In the genomic region with DNA sequence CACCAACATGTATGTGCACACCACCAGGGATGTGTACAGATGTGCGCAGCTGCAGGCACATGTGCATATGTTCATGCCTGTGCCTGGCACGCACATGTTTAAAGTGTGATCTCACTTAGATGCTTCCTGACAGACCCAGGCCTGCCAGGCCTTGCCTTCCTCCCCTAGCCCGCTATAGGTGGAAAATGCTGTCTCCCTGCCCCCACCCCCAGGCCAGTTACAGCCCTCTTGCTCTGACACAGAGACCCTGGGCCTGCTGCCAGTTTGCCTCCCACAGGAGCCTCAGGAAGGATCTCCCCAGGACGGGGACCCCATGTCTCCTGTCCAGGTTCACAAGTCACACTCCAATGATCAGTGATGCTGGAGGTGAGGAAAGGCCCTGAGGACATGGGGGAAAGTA, we compare ENCODE assay signal across 18 cellular contexts. TPM values are rescaled to one million over a fixed set of nuclear protein-coding genes. Genes with fewer than 3 reads are reported as not detected.
"Had no signal": no experiment of that assay in that cellular context is flagged by ENCODE, and none has a peak within 500 bp of the region (broad histone marks: within the 10 kb centered on the region; RNA-seq: fewer than 3 reads in every experiment).

No MANE protein-coding gene starts in this region.

- H3K9me3 ChIP-seq: lower lobe of right lung, sigmoid colon had no signal

- H3K4me3 Mint-ChIP-seq: activated T-helper 1 cell treated with anti-CD3 and anti-CD28 coated beads, Interleukin-12 subunit alpha, Interleukin-12 subunit beta, Interleukin-2, Interleukin-4 antibody, amounts not matched to agents 30 ng/mL and 10 ng/mL and 1 ng/mL, durations not matched to agents 14 hours and 24 hours and 36 hours; brain; endodermal cell; naive thymus-derived CD8-positive, alpha-beta T cell; T-helper 2 cell treated with Interferon-gamma antibody and Interleukin-4, amounts not matched to agents 5 μg/mL and 100 μg/mL, for 36 hours had no signal

- H3K27ac ChIP-seq: foreskin keratinocyte, lower lobe of right lung, parathyroid adenoma, sigmoid colon had no signal

- H3K36me3 Mint-ChIP-seq: brain; naive thymus-derived CD8-positive, alpha-beta T cell; stimulated activated effector memory CD8-positive, alpha-beta T cell treated with anti-CD3 and anti-CD28 coated beads, Interleukin-12 subunit alpha, Interleukin-12 subunit beta, amount 100 ng/mL, for 72 hours had no signal

- H3K4me1 ChIP-seq: sigmoid colon had no signal

- H3K36me3 ChIP-seq: lower lobe of right lung, sigmoid colon had no signal

- H3K27ac Mint-ChIP-seq: endodermal cell; T-helper 2 cell treated with Interferon-gamma antibody and Interleukin-4, amounts not matched to agents 5 μg/mL and 100 μg/mL, for 36 hours had no signal

- H2AFZ ChIP-seq: parathyroid adenoma had no signal

- DNase-seq: activated CD4-positive, alpha-beta T cell treated with anti-CD3 and anti-CD28 coated beads for 4 hours; activated CD8-positive, alpha-beta memory T cell treated with anti-CD3 and anti-CD28 coated beads, Interleukin-2, amount 50 U/mL, for 4 hours; anterior cingulate cortex; caudate nucleus; endodermal cell; foreskin keratinocyte; glutamatergic neuron; hippocampal formation; lower lobe of right lung; sigmoid colon; stimulated activated CD4-positive, alpha-beta T cell treated with anti-CD3 and anti-CD28 coated beads, Interleukin-4, amount 100 ng/mL, for 24 hours; SW 1271 had no signal

- H3K4me3 ChIP-seq: lower lobe of right lung, sigmoid colon had no signal

- H3K9ac ChIP-seq: parathyroid adenoma had no signal

- ATAC-seq: foreskin keratinocyte; naive thymus-derived CD8-positive, alpha-beta T cell had no signal

- H3K9me3 Mint-ChIP-seq: activated T-helper 1 cell treated with anti-CD3 and anti-CD28 coated beads, Interleukin-12 subunit alpha, Interleukin-12 subunit beta, Interleukin-2, Interleukin-4 antibody, amounts not matched to agents 30 ng/mL and 10 ng/mL and 1 ng/mL, durations not matched to agents 14 hours and 24 hours and 36 hours; brain; endodermal cell; naive thymus-derived CD8-positive, alpha-beta T cell; stimulated activated effector memory CD8-positive, alpha-beta T cell treated with anti-CD3 and anti-CD28 coated beads, Interleukin-12 subunit alpha, Interleukin-12 subunit beta, amount 100 ng/mL, for 72 hours; T-helper 2 cell treated with Interferon-gamma antibody and Interleukin-4, amounts not matched to agents 5 μg/mL and 100 μg/mL, for 36 hours had no signal

RNA-seq across cellular contexts. Expression of a gene that starts 21.6 kb away (rescaled TPM):
- total RNA-seq: foreskin keratinocyte had no signal
